In the genomic region with DNA sequence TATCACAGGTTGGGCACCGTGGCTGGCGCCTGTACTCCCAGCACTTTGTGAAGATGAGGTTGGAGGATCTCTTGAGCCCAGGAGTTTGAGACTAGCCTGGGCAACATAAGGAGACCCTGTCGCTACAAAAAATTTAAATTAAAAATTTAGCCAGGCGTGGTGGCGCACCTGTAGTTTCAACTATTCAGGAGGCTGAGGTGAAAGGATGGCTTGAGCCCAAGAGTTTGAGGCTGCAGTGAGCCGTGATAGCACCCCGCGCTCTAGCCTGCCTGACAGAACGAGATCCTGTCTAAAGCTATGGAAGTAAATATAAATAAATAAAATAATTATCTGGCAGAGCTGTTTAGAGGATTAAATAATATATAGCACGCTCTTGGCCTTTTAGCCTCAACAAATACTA, we compare ENCODE assay signal across 11 cellular contexts. TPM values are rescaled to one million over a fixed set of nuclear protein-coding genes. Genes with fewer than 3 reads are reported as not detected.
DNase-seq lines count a peak whose midpoint lies in the region; ATAC-seq and TF ChIP-seq lines count a peak whose summit lies in the region.
"Had no signal": no experiment of that assay in that cellular context is flagged by ENCODE, and none has a peak within 500 bp of the region (broad histone marks: within the 10 kb centered on the region; RNA-seq: fewer than 3 reads in every experiment).

No MANE protein-coding gene starts in this region.

- H3K4me1 ChIP-seq in heart left ventricle (peaks cover 0 to 35% (median 18%) of the 10 kb centered on the region in 12 donors), heart right ventricle (peaks cover 0 to 50% (median 21%) of the 10 kb centered on the region in 9 donors), lower lobe of right lung (peaks cover 12% of the 10 kb centered on the region), thymus (ENCODE audit: control insufficient read depth, insufficient read depth, low read length) (no peaks in the 10 kb centered on the region)
- H3K4me1 ChIP-seq: parathyroid adenoma had no signal

- H3K27me3 Mint-ChIP-seq in activated T-helper 2 cell treated with anti-CD3 and anti-CD28 coated beads, Interferon-gamma antibody, Interleukin-2, Interleukin-4, amounts not matched to agents 10 μg/mL and 5 μg/mL and 100 μg/mL, durations not matched to agents 14 hours and 24 hours and 36 hours (ENCODE audit: low read depth): peaks cover 61% of the 10 kb centered on the region

- H3K36me3 ChIP-seq in heart left ventricle: no peaks in the 10 kb centered on the region
- no peaks in the 10 kb centered on the region for H3K36me3 ChIP-seq in heart right ventricle
- H3K36me3 ChIP-seq in lower lobe of right lung: no peaks in the 10 kb centered on the region
- no peaks in the 10 kb centered on the region for H3K36me3 ChIP-seq in thymus (ENCODE audit: control insufficient read depth, insufficient read depth)
- H3K36me3 ChIP-seq: vagina had no signal

- no peak for TF ChIP-seq CTCF in heart left ventricle (IDR thresholded peaks at IDR 0.05)
- no peak for TF ChIP-seq CTCF in heart right ventricle (IDR thresholded peaks at IDR 0.05)
- TF ChIP-seq CTCF in lower lobe of right lung (IDR thresholded peaks at IDR 0.05): no peak

- H3K27ac ChIP-seq in heart left ventricle (peak overlapping the region in 1 of 12 donors; percentile 76), heart right ventricle (peak overlapping the region in 1 of 10 donors; percentile 91), lower lobe of right lung (no peak overlapping the region), thymus (ENCODE audit: low read depth) (no peak overlapping the region)
- H3K27ac ChIP-seq: parathyroid adenoma had no signal

- H3K4me1 Mint-ChIP-seq in activated T-helper 2 cell treated with anti-CD3 and anti-CD28 coated beads, Interferon-gamma antibody, Interleukin-2, Interleukin-4, amounts not matched to agents 10 μg/mL and 5 μg/mL and 100 μg/mL, durations not matched to agents 14 hours and 24 hours and 36 hours (ENCODE audit: low read depth): peaks cover 19% of the 10 kb centered on the region

- H3K4me3 Mint-ChIP-seq in activated T-helper 2 cell treated with anti-CD3 and anti-CD28 coated beads, Interferon-gamma antibody, Interleukin-2, Interleukin-4, amounts not matched to agents 10 μg/mL and 5 μg/mL and 100 μg/mL, durations not matched to agents 14 hours and 24 hours and 36 hours (ENCODE audit: low read depth): peak overlapping the region; percentile 68

- peak overlapping the region in 7 of 12 donors; percentile 64 to 80 (median 68) for H3K4me3 ChIP-seq in heart left ventricle
- peak overlapping the region in 5 of 10 donors; percentile 68 to 80 (median 77) for H3K4me3 ChIP-seq in heart right ventricle
- peak overlapping the region; percentile 74 for H3K4me3 ChIP-seq in lower lobe of right lung
- H3K4me3 ChIP-seq in thymus (ENCODE audit: low read length): peak overlapping the region; percentile 55

- ATAC-seq in heart left ventricle (no peak), heart right ventricle (no peak), lower lobe of right lung (no peak)

- 77 to 81% (median 78%) methylated on average over 10 of the region's 10 CpGs for WGBS in heart left ventricle, 4 donors
- WGBS in heart right ventricle, 2 donors: 77% methylated on average over 10 of the region's 10 CpGs
- WGBS in thymus: 91% methylated on average over 10 of the region's 10 CpGs

- H3K9me3 ChIP-seq in heart left ventricle (no peaks in the 10 kb centered on the region), heart right ventricle (no peaks in the 10 kb centered on the region), lower lobe of right lung (no peaks in the 10 kb centered on the region), thymus (ENCODE audit: control insufficient read depth) (no peaks in the 10 kb centered on the region)
- H3K9me3 ChIP-seq: vagina had no signal

- intact Hi-C loops in heart left ventricle (cut with DNase I) (loop anchor here in 8 of 10 donors (2.0 to 10.0 kb wide), 14 partner anchors 35 to 485 kb away; partner anchors contain the start of genes SEPTIN10 (in 1 of the 8) and SOWAHC (in 1 of the 8)), heart right ventricle (cut with DNase I) (loop anchor here in 9 of 10 donors (1.0 to 10.0 kb wide), 11 partner anchors 75 to 383 kb away; no protein-coding TSS in a partner anchor), lower lobe of right lung (cut with DNase I) (loop anchor here (10.0 kb wide), 1 partner anchor 387 kb away; no protein-coding TSS in a partner anchor)
- intact Hi-C loops in activated T-helper 2 cell treated with anti-CD3 and anti-CD28 coated beads, Interferon-gamma antibody, Interleukin-2, Interleukin-4, amounts not matched to agents 10 μg/mL and 5 μg/mL and 100 μg/mL, durations not matched to agents 14 hours and 24 hours and 36 hours (cut with micrococcal nuclease): loop anchor here (5.0 kb wide), 1 partner anchor 490 kb away; no protein-coding TSS in a partner anchor

- H3K27ac Mint-ChIP-seq in activated T-helper 2 cell treated with anti-CD3 and anti-CD28 coated beads, Interferon-gamma antibody, Interleukin-2, Interleukin-4, amounts not matched to agents 10 μg/mL and 5 μg/mL and 100 μg/mL, durations not matched to agents 14 hours and 24 hours and 36 hours: no peak overlapping the region

- no peak for TF ChIP-seq POLR2A in heart left ventricle (IDR thresholded peaks at IDR 0.05)

- H3K9me3 Mint-ChIP-seq in activated T-helper 2 cell treated with anti-CD3 and anti-CD28 coated beads, Interferon-gamma antibody, Interleukin-2, Interleukin-4, amounts not matched to agents 10 μg/mL and 5 μg/mL and 100 μg/mL, durations not matched to agents 14 hours and 24 hours and 36 hours: no peaks in the 10 kb centered on the region

- DNase-seq in heart left ventricle (no peak), heart right ventricle (no peak), lower lobe of right lung (no peak), NCI-H1105 (lab: John Stamatoyannopoulos, UW) (no peak), GM19238 (ENCODE audit: insufficient read length, low spot score) (no peak), retina (no peak)
- DNase-seq in activated T-helper 2 cell treated with anti-CD3 and anti-CD28 coated beads, Interferon-gamma antibody, Interleukin-2, Interleukin-4, amounts not matched to agents 10 μg/mL and 5 μg/mL and 100 μg/mL, durations not matched to agents 14 hours and 24 hours and 36 hours (ENCODE audit: low spot score): no peak

- no peaks in the 10 kb centered on the region for H3K36me3 Mint-ChIP-seq in activated T-helper 2 cell treated with anti-CD3 and anti-CD28 coated beads, Interferon-gamma antibody, Interleukin-2, Interleukin-4, amounts not matched to agents 10 μg/mL and 5 μg/mL and 100 μg/mL, durations not matched to agents 14 hours and 24 hours and 36 hours (ENCODE audit: low read depth)

- H3K27me3 ChIP-seq in heart left ventricle (peaks cover 0 to 15% (median 0%) of the 10 kb centered on the region in 9 donors), heart right ventricle (peaks cover 0 to 43% (median 0%) of the 10 kb centered on the region in 7 donors), lower lobe of right lung (ENCODE audit: low read depth) (peaks cover 32% of the 10 kb centered on the region), thymus (ENCODE audit: control insufficient read depth, insufficient read depth) (peaks cover 44% of the 10 kb centered on the region)
- H3K27me3 ChIP-seq: vagina had no signal

RNA-seq across cellular contexts. Expression of gene SH3RF3, which starts 1.4 kb away (rescaled TPM):
- total RNA-seq in heart left ventricle (10 to 100 TPM in 4 of 9 donors, 1 to 10 TPM in 5; 5.3 to 13.3 (median 7.9) TPM), heart right ventricle (10 to 100 TPM in 1 of 10 donors, 1 to 10 TPM in 9; 5.6 to 11.5 (median 8.7) TPM), lower lobe of right lung (5.7 TPM)
- polyA plus RNA-seq in heart left ventricle (10 to 100 TPM in 1 of 2 donors, 1 to 10 TPM in 1; 5.2 to 15.7 TPM), heart right ventricle (1 to 10 TPM; 5.0 to 8.9 TPM), thymus (8.2 TPM)
- total RNA-seq in activated T-helper 2 cell treated with anti-CD3 and anti-CD28 coated beads, Interferon-gamma antibody, Interleukin-2, Interleukin-4, amounts not matched to agents 10 μg/mL and 5 μg/mL and 100 μg/mL, durations not matched to agents 14 hours and 24 hours and 36 hours: 0.64 and 0.78 TPM in 2 replicates
- total RNA-seq: OCI-LY7 had no signal
